In the genomic region with DNA sequence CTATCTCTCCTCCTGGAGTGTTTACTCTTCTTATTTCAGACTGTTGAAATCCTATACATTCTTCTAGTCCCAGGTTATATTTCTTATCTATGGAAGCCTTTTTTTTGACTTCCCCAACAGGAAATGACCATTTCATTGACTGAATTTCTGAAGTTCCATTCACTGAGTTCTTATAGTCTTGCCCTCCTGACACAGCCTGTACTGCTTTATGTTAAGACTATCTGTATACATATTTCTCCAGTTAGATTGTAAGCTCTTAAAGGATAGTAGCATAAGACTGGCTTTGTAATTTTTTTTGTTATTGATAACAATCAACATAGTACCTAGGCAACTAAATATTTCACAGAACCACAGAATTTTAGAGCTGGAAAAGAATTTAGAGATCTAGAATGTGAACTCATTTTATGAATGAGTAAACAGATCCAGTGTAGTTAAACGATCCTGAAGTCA, we compare ENCODE assay signal across 11 cellular contexts. TPM values are rescaled to one million over a fixed set of nuclear protein-coding genes. Genes with fewer than 3 reads are reported as not detected.
DNase-seq lines count a peak whose midpoint lies in the region; ATAC-seq and TF ChIP-seq lines count a peak whose summit lies in the region.
"Had no signal": no experiment of that assay in that cellular context is flagged by ENCODE, and none has a peak within 500 bp of the region (broad histone marks: within the 10 kb centered on the region; RNA-seq: fewer than 3 reads in every experiment).

No MANE protein-coding gene starts in this region.

- peak overlapping the region in 1 of 2 donors; percentile 43 for H3K9ac ChIP-seq in stomach smooth muscle (ENCODE audit: low read length in 2 of 2)

- H3K4me3 ChIP-seq in stomach smooth muscle (ENCODE audit: low read length in 2 of 2): peak overlapping the region in 1 of 2 donors; percentile 1
- H3K4me3 ChIP-seq: spleen, tibial nerve had no signal

- H3K4me1 Mint-ChIP-seq in activated CD8-positive, alpha-beta memory T cell treated with anti-CD3 and anti-CD28 coated beads, Interleukin-2, amount 10 ng/mL, durations not matched to agents 7 days and 5 days: peaks cover 81% of the 10 kb centered on the region
- H3K4me1 Mint-ChIP-seq in WTC11: peaks cover 71% of the 10 kb centered on the region

- no peaks in the 10 kb centered on the region for H3K36me3 Mint-ChIP-seq in activated CD8-positive, alpha-beta memory T cell treated with anti-CD3 and anti-CD28 coated beads, Interleukin-2, amount 10 ng/mL, durations not matched to agents 7 days and 5 days
- H3K36me3 Mint-ChIP-seq in WTC11: no peaks in the 10 kb centered on the region

- in situ Hi-C loops in G401 (cut with HindIII; ENCODE audit: low sequenced_read_pairs): no loop called here

- DNase-seq in activated CD8-positive, alpha-beta memory T cell treated with anti-CD3 and anti-CD28 coated beads, Interleukin-2, amount 10 ng/mL, durations not matched to agents 7 days and 5 days: no peak
- DNase-seq in activated CD8-positive, alpha-beta memory T cell treated with anti-CD3 and anti-CD28 coated beads for 24 hours: no peak
- DNase-seq in WTC11 (ENCODE audit: low spot score): no peak
- peak; percentile 59 for DNase-seq in foreskin melanocyte
- DNase-seq in stimulated activated CD8-positive, alpha-beta memory T cell treated with anti-CD3 and anti-CD28 coated beads, Interleukin-4, amount 100 ng/mL, for 48 hours: no peak
- DNase-seq in cardiac septum (ENCODE audit: low spot score): no peak
- DNase-seq in G401 (ENCODE audit: low spot score): no peak
- DNase-seq: NCI-H526 treated with DMSO at 0.1 percent for 48 hours, spleen had no signal

- no peak for TF ChIP-seq CTCF in WTC11 (IDR thresholded peaks at IDR 0.05)

- no peak overlapping the region for H3K4me3 Mint-ChIP-seq in activated CD8-positive, alpha-beta memory T cell treated with anti-CD3 and anti-CD28 coated beads, Interleukin-2, amount 10 ng/mL, durations not matched to agents 7 days and 5 days
- no peak overlapping the region for H3K4me3 Mint-ChIP-seq in WTC11

- peak overlapping the region; percentile 64 for H3K27ac Mint-ChIP-seq in activated CD8-positive, alpha-beta memory T cell treated with anti-CD3 and anti-CD28 coated beads, Interleukin-2, amount 10 ng/mL, durations not matched to agents 7 days and 5 days
- peak overlapping the region; percentile 24 for H3K27ac Mint-ChIP-seq in WTC11

- CTCF ChIA-PET in activated CD8-positive, alpha-beta memory T cell treated with anti-CD3 and anti-CD28 coated beads, Interleukin-2, amount 10 ng/mL, durations not matched to agents 7 days and 5 days (lab: Charles Lee): interaction anchor here (1.0 to 11.6 kb wide), 5 partner anchors 16 to 142 kb away, joined by 4 to 245 read pairs (median 72); no protein-coding TSS in a partner anchor
- CTCF ChIA-PET in WTC11 (lab: Charles Lee): interaction anchor here (0.6 to 5.9 kb wide), 8 partner anchors 13 to 91 kb away, joined by 3 to 141 read pairs (median 49); no protein-coding TSS in a partner anchor

- no peaks in the 10 kb centered on the region for H3K9me3 ChIP-seq in stomach smooth muscle (ENCODE audit: control insufficient read depth in 2 of 2, low read length in 2 of 2)
- H3K9me3 ChIP-seq: spleen, tibial nerve had no signal

- no peaks in the 10 kb centered on the region for H3K36me3 ChIP-seq in stomach smooth muscle (ENCODE audit: control insufficient read depth in 2 of 2, insufficient read depth in 2 of 2, low read length in 2 of 2)
- H3K36me3 ChIP-seq: spleen, tibial nerve had no signal

- H3K4me1 ChIP-seq in stomach smooth muscle (ENCODE audit: control insufficient read depth, insufficient read depth, low read length): peaks cover 43% of the 10 kb centered on the region

- H3K27me3 ChIP-seq in stomach smooth muscle (ENCODE audit: control insufficient read depth in 1 of 2, insufficient read depth in 2 of 2, low read length in 2 of 2): no peaks in the 10 kb centered on the region
- H3K27me3 ChIP-seq: spleen, tibial nerve had no signal

- H3K9me3 Mint-ChIP-seq in activated CD8-positive, alpha-beta memory T cell treated with anti-CD3 and anti-CD28 coated beads, Interleukin-2, amount 10 ng/mL, durations not matched to agents 7 days and 5 days (ENCODE audit: low read depth): no peaks in the 10 kb centered on the region
- no peaks in the 10 kb centered on the region for H3K9me3 Mint-ChIP-seq in WTC11

- H3K27me3 Mint-ChIP-seq in activated CD8-positive, alpha-beta memory T cell treated with anti-CD3 and anti-CD28 coated beads, Interleukin-2, amount 10 ng/mL, durations not matched to agents 7 days and 5 days: no peaks in the 10 kb centered on the region
- no peaks in the 10 kb centered on the region for H3K27me3 Mint-ChIP-seq in WTC11 (ENCODE audit: low read depth)

- H3K27ac ChIP-seq in stomach smooth muscle (ENCODE audit: low read length): peak overlapping the region; percentile 93

- intact Hi-C loops in cardiac septum (cut with DNase I): loop anchor here (5.0 kb wide), 1 partner anchor 128 kb away; no protein-coding TSS in a partner anchor

- ATAC-seq in activated CD8-positive, alpha-beta memory T cell treated with anti-CD3 and anti-CD28 coated beads, Interleukin-2, amount 10 ng/mL, durations not matched to agents 7 days and 5 days: no peak
- ATAC-seq in WTC11: no peak

- POLR2A ChIA-PET in WTC11 (lab: Charles Lee): no interaction called here

TF ChIP-seq in WTC11, 78 proteins besides CTCF, POLR2A, EP300 and RAD21 (continues in another document):
- TF ChIP-seq, protein P1, sequence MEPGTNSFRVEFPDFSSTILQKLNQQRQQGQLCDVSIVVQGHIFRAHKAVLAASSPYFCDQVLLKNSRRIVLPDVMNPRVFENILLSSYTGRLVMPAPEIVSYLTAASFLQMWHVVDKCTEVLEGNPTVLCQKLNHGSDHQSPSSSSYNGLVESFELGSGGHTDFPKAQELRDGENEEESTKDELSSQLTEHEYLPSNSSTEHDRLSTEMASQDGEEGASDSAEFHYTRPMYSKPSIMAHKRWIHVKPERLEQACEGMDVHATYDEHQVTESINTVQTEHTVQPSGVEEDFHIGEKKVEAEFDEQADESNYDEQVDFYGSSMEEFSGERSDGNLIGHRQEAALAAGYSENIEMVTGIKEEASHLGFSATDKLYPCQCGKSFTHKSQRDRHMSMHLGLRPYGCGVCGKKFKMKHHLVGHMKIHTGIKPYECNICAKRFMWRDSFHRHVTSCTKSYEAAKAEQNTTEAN (CRISPR knock-in tag; IDR thresholded peaks at IDR 0.05): no peak
- TF ChIP-seq, protein P2, sequence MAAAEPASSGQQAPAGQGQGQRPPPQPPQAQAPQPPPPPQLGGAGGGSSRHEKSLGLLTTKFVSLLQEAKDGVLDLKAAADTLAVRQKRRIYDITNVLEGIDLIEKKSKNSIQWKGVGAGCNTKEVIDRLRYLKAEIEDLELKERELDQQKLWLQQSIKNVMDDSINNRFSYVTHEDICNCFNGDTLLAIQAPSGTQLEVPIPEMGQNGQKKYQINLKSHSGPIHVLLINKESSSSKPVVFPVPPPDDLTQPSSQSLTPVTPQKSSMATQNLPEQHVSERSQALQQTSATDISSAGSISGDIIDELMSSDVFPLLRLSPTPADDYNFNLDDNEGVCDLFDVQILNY (CRISPR knock-in tag; IDR thresholded peaks at IDR 0.05): no peak
- TF ChIP-seq, protein P3, sequence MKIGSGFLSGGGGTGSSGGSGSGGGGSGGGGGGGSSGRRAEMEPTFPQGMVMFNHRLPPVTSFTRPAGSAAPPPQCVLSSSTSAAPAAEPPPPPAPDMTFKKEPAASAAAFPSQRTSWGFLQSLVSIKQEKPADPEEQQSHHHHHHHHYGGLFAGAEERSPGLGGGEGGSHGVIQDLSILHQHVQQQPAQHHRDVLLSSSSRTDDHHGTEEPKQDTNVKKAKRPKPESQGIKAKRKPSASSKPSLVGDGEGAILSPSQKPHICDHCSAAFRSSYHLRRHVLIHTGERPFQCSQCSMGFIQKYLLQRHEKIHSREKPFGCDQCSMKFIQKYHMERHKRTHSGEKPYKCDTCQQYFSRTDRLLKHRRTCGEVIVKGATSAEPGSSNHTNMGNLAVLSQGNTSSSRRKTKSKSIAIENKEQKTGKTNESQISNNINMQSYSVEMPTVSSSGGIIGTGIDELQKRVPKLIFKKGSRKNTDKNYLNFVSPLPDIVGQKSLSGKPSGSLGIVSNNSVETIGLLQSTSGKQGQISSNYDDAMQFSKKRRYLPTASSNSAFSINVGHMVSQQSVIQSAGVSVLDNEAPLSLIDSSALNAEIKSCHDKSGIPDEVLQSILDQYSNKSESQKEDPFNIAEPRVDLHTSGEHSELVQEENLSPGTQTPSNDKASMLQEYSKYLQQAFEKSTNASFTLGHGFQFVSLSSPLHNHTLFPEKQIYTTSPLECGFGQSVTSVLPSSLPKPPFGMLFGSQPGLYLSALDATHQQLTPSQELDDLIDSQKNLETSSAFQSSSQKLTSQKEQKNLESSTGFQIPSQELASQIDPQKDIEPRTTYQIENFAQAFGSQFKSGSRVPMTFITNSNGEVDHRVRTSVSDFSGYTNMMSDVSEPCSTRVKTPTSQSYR (CRISPR knock-in tag; IDR thresholded peaks at IDR 0.05): no peak
- TF ChIP-seq, protein P4, sequence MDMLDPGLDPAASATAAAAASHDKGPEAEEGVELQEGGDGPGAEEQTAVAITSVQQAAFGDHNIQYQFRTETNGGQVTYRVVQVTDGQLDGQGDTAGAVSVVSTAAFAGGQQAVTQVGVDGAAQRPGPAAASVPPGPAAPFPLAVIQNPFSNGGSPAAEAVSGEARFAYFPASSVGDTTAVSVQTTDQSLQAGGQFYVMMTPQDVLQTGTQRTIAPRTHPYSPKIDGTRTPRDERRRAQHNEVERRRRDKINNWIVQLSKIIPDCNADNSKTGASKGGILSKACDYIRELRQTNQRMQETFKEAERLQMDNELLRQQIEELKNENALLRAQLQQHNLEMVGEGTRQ (CRISPR knock-in tag; IDR thresholded peaks at IDR 0.05): no peak
- TF ChIP-seq ELF4 (CRISPR knock-in tag; IDR thresholded peaks at IDR 0.05; ENCODE audit: low read depth): no peak
- no peak for TF ChIP-seq SMAD3 (CRISPR knock-in tag; IDR thresholded peaks at IDR 0.05; ENCODE audit: borderline replicate concordance)

RNA-seq across cellular contexts. Expression of a gene that starts 14.9 kb away (rescaled TPM):
- total RNA-seq in activated CD8-positive, alpha-beta memory T cell treated with anti-CD3 and anti-CD28 coated beads, Interleukin-2, amount 10 ng/mL, durations not matched to agents 7 days and 5 days: 100 to 1,000 TPM; 319 to 488 TPM
- 214 to 327 TPM (median 222 TPM) in 3 replicates for total RNA-seq in WTC11 (2021)
- total RNA-seq in cardiac septum: 331 TPM
- 89.7 and 134 TPM in 2 replicates for total RNA-seq in G401 (2014; rRNA removed; shearing (Covaris generic))
